In the genomic region with DNA sequence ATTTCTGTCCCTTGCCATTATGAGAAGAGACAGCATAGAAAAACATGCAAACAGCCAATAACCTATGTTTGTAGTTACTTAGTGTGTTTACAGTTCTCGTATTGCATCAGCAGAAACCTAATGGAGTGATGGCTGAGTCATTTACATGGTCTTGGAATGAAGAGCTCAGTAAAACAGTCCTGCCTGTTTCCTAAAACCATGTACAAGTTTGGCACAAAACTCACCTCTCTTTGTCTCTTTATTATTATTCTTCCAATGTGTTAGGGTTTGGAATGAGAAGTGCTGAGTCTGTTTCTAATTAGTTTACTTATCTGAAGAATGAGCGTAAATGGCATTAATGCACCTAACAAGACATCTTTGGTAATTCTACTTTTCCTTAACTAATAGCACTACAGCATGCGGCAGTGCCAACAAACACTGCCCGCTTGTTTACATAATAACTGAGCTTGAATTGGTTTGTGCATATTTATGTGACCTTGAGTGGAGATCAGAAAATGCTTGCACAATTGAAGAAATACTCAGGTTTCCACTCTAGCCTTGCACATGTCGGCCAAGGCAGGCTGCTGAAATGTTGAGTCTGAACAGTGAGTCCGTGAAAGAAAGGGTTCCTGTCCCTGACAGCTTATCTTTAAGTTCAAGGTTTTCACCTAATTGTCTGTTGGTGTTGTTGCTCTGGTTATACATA, we compare ENCODE assay signal across 13 cellular contexts.
DNase-seq lines count a peak whose midpoint lies in the region; ATAC-seq and TF ChIP-seq lines count a peak whose summit lies in the region.
"Had no signal": no experiment of that assay in that cellular context is flagged by ENCODE, and none has a peak within 500 bp of the region (broad histone marks: within the 10 kb centered on the region; RNA-seq: fewer than 3 reads in every experiment).

No MANE protein-coding gene starts in this region.

- no peak overlapping the region for H3K4me3 Mint-ChIP-seq in type B pancreatic cell
- H3K4me3 Mint-ChIP-seq: neural crest cell had no signal

- H3K9me3 Mint-ChIP-seq in type B pancreatic cell, result peaks cover 3% of the 10 kb centered on the region

- peak; percentile 48 for DNase-seq in NCI-H510A treated with DMSO at 0.1 percent for 48 hours (lab: John Stamatoyannopoulos, UW)
- no peak for DNase-seq in NCI-H510A (lab: John Stamatoyannopoulos, UW)
- no peak for DNase-seq in RWPE2 (ENCODE audit: low spot score)
- DNase-seq in foreskin keratinocyte, result peak; percentile 6 to 53
- DNase-seq in type B pancreatic cell (ENCODE audit: extremely low spot score, unreplicated experiment), result no peak
- no peak for DNase-seq in NOMO-1 treated with dmso at 0.1 percent for 144 hours (lab: John Stamatoyannopoulos, UW; ENCODE audit: unreplicated experiment)
- DNase-seq: ACHN; activated CD8-positive, alpha-beta memory T cell treated with anti-CD3 and anti-CD28 coated beads, Interleukin-2, amount 50 U/mL, for 4 hours; colonic mucosa; stimulated activated CD4-positive, alpha-beta T cell treated with anti-CD3 and anti-CD28 coated beads, Interleukin-4, amount 100 ng/mL, for 4 hours had no signal

- no peaks in the 10 kb centered on the region for H3K36me3 Mint-ChIP-seq in type B pancreatic cell

- H3K4me3 ChIP-seq in RWPE2 (ENCODE audit: severe bottlenecking), result no peak overlapping the region
- H3K4me3 ChIP-seq: colonic mucosa had no signal

- peaks cover 18% of the 10 kb centered on the region for H3K4me1 Mint-ChIP-seq in type B pancreatic cell (ENCODE audit: unreplicated experiment)
- H3K4me1 Mint-ChIP-seq: neural crest cell had no signal

- no peaks in the 10 kb centered on the region for H3K9me3 ChIP-seq in RWPE2 (ENCODE audit: severe bottlenecking)
- H3K9me3 ChIP-seq: colonic mucosa had no signal

- H3K27ac ChIP-seq in RWPE2 (ENCODE audit: poor library complexity, severe bottlenecking), result no peak overlapping the region
- H3K27ac ChIP-seq in foreskin keratinocyte, result no peak overlapping the region
- H3K27ac ChIP-seq: colonic mucosa had no signal

- peak overlapping the region; percentile 52 for H3K27ac Mint-ChIP-seq in type B pancreatic cell

- H3K27me3 Mint-ChIP-seq in type B pancreatic cell, result no peaks in the 10 kb centered on the region

- H3K27me3 ChIP-seq in RWPE2 (ENCODE audit: insufficient read depth, poor library complexity, severe bottlenecking) (no peaks in the 10 kb centered on the region), foreskin keratinocyte (no peaks in the 10 kb centered on the region)
- H3K27me3 ChIP-seq: colonic mucosa had no signal

- TF ChIP-seq CTCF in RWPE2 (IDR thresholded peaks at IDR 0.05; ENCODE audit: poor library complexity, severe bottlenecking) (no peak), foreskin keratinocyte (conservative IDR thresholded peaks at IDR 0.05) (no peak), type B pancreatic cell (conservative IDR thresholded peaks at IDR 0.05) (no peak)

- H3K36me3 ChIP-seq in RWPE2 (ENCODE audit: low read depth), result no peaks in the 10 kb centered on the region
- H3K36me3 ChIP-seq: colonic mucosa had no signal

- H3K4me1 ChIP-seq in RWPE2 (ENCODE audit: insufficient read depth, poor library complexity, severe bottlenecking), result no peaks in the 10 kb centered on the region
- H3K4me1 ChIP-seq in foreskin keratinocyte, result no peaks in the 10 kb centered on the region
- H3K4me1 ChIP-seq: colonic mucosa had no signal

- ATAC-seq in RWPE2 (ENCODE audit: low read depth) (peak; percentile 75), foreskin keratinocyte (peak; percentile 71), HG03025 (IDR thresholded peaks at IDR 0.05; ENCODE audit: low FRiP score, unreplicated experiment) (no peak), HG03135 (IDR thresholded peaks at IDR 0.05; ENCODE audit: unreplicated experiment) (no peak)

Comparison
In these comparisons a context has a peak if more than half of its experiments do, and no peak if none do; other contexts are left out.
1. DNase-seq: peak in NCI-H510A treated with DMSO at 0.1 percent for 48 hours (single experiment) and foreskin keratinocyte (2 of 2); none in NCI-H510A (single experiment), RWPE2 (single experiment), type B pancreatic cell (single experiment) and NOMO-1 treated with dmso at 0.1 percent for 144 hours (single experiment).
2. ATAC-seq: peak in RWPE2 (single experiment) and foreskin keratinocyte (single experiment); none in HG03025 (single experiment) and HG03135 (single experiment).